Comparison of ENCODE assay signal across 8 cellular contexts in genomic region chr4:120049732-120050494, GRCh38. TPM values are rescaled to one million over a fixed set of nuclear protein-coding genes. Genes with fewer than 3 reads are reported as not detected.
A peak's percentile ranks its signal among the peaks of the same experiment; 100 is the strongest.
DNase-seq lines count a peak whose midpoint lies in the region; ATAC-seq and TF ChIP-seq lines count a peak whose summit lies in the region.

No MANE protein-coding gene starts in this region.

- intact Hi-C loops in left colon (cut with DNase I, micrococcal nuclease), result loop anchor here in 1 of 2 donors (5.0 to 10.0 kb wide), 3 partner anchors 418 to 745 kb away; a partner anchor contains a TSS

- peak overlapping the region; percentile 58 for H3K4me3 ChIP-seq in choroid plexus epithelial cell (ENCODE audit: low read depth, low read length)

- peak; percentile 95 for TF ChIP-seq CTCF in choroid plexus epithelial cell (conservative IDR thresholded peaks at IDR 0.05; ENCODE audit: low read depth, low read length)

- DNase-seq in AG08396 (ENCODE audit: low spot score) (peak; percentile 72), NCI-H2227 treated with DMSO at 0.1 percent for 48 hours (lab: John Stamatoyannopoulos, UW) (peak; percentile 54), choroid plexus epithelial cell (ENCODE audit: low read depth) (peak; percentile 92), left colon (peak; percentile 69 to 79)
- peak; percentile 34 for DNase-seq in activated CD4-positive, alpha-beta T cell treated with anti-CD3 and anti-CD28 coated beads for 1 hour
- peak; percentile 24 to 75 for DNase-seq in stimulated activated CD4-positive, alpha-beta T cell treated with anti-CD3 and anti-CD28 coated beads, Interleukin-1b, Interleukin-23, amount 100 ng/mL, for 4 hours (ENCODE audit: low read depth in 2 of 2)

- ATAC-seq in GM18858 (IDR thresholded peaks at IDR 0.05; ENCODE audit: unreplicated experiment) (peak; percentile 80), HG03064 (IDR thresholded peaks at IDR 0.05; ENCODE audit: low read depth, unreplicated experiment) (peak; percentile 89), left colon (peak; percentile 96)

RNA-seq across cellular contexts. Expression of gene MAD2L1, which starts 16.7 kb away (rescaled TPM):
- total RNA-seq in left colon, result 1 to 10 TPM; 5.3 to 8.8 TPM

Comparison
In these comparisons a context has a peak if more than half of its experiments do, and no peak if none do; other contexts are left out.
1. Peak in every context shown above with its lines: DNase-seq, ATAC-seq and H3K4me3 ChIP-seq.
2. DNase-seq: peak in every context shown above with its lines; median percentile 92 in choroid plexus epithelial cell; 74 in left colon; 72 in AG08396; 54 in NCI-H2227 treated with DMSO at 0.1 percent for 48 hours; 50 in stimulated activated CD4-positive, alpha-beta T cell treated with anti-CD3 and anti-CD28 coated beads, Interleukin-1b, Interleukin-23, amount 100 ng/mL, for 4 hours; 34 in activated CD4-positive, alpha-beta T cell treated with anti-CD3 and anti-CD28 coated beads for 1 hour.